ENCODE assay signal across 19 cellular contexts in the genomic region with DNA sequence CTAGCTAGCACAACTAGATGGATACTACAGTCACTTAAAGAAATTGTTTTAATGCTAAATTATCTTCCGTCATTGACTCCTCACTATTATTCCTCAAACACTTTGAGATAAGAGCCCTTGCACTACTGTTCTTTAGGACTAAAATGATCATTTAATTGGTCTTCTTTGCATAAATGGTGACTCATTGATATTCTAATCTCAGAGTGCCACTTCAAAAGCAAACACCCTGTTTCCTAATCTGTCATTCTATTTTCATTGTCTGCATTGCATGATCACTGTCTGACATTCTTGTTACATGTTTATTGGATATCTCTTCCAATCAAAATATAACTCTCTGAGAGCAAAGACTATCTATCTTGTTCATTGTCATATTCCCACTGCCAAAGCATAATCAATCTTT.
DNase-seq lines count a peak whose midpoint lies in the region; ATAC-seq, FAIRE-seq and TF ChIP-seq lines count a peak whose summit lies in the region.
"Had no signal": no experiment of that assay in that cellular context is flagged by ENCODE, and none has a peak within 500 bp of the region (broad histone marks: within the 10 kb centered on the region; RNA-seq: fewer than 3 reads in every experiment).

No MANE protein-coding gene starts in this region.

- peaks cover 5% of the 10 kb centered on the region for H3K36me3 Mint-ChIP-seq in activated T-helper 17 cell treated with anti-CD3 and anti-CD28 coated beads, Interleukin-2, amount 50 U/mL, for 72 hours (ENCODE audit: low read depth)

- H3K27me3 Mint-ChIP-seq in activated T-helper 17 cell treated with anti-CD3 and anti-CD28 coated beads, Interleukin-2, amount 50 U/mL, for 72 hours = no peaks in the 10 kb centered on the region
- H3K27me3 Mint-ChIP-seq: CD4-positive, alpha-beta memory T cell had no signal

- no peaks in the 10 kb centered on the region for H3K4me1 Mint-ChIP-seq in activated T-helper 17 cell treated with anti-CD3 and anti-CD28 coated beads, Interleukin-2, amount 50 U/mL, for 72 hours
- H3K4me1 Mint-ChIP-seq: CD4-positive, alpha-beta memory T cell had no signal

- no peak overlapping the region for H3K27ac Mint-ChIP-seq in activated T-helper 17 cell treated with anti-CD3 and anti-CD28 coated beads, Interleukin-2, amount 50 U/mL, for 72 hours
- H3K27ac Mint-ChIP-seq: CD4-positive, alpha-beta memory T cell had no signal

- TF ChIP-seq CTCF in A549 (IDR thresholded peaks at IDR 0.05) = no peak
- no peak for TF ChIP-seq CTCF in A673 (conservative IDR thresholded peaks at IDR 0.05; ENCODE audit: low read depth, low read length)

- no peak overlapping the region for H3K4me2 ChIP-seq in A549

- CTCF ChIA-PET in A549 (lab: Yijun Ruan, JAX) (no interaction called here), A673 (lab: Charles Lee) (interaction anchor here (1.0 kb wide), 1 partner anchor 94 kb away, joined by 3 read pairs; no protein-coding TSS in a partner anchor)

- 98% methylated on average over 1 of the region's 1 CpG for WGBS in A549 (ENCODE audit: missing lambda C conversion rate)

- H3K4me3 ChIP-seq in A549 = no peak overlapping the region
- peak overlapping the region; percentile 45 for H3K4me3 ChIP-seq in A673 (ENCODE audit: low read depth, low read length, poor library complexity, severe bottlenecking)
- H3K4me3 ChIP-seq in SK-N-MC = peak overlapping the region; percentile 68
- H3K4me3 ChIP-seq: HAP-1 had no signal

- FAIRE-seq in A549 (lab: Jason Lieb, UNC) = no peak
- FAIRE-seq: A204.1, GM12891, GM18507 had no signal

- H3K4me3 Mint-ChIP-seq in activated T-helper 17 cell treated with anti-CD3 and anti-CD28 coated beads, Interleukin-2, amount 50 U/mL, for 72 hours = no peak overlapping the region
- H3K4me3 Mint-ChIP-seq: CD4-positive, alpha-beta memory T cell had no signal

- H3K9me3 ChIP-seq in A549 (no peaks in the 10 kb centered on the region), A673 (ENCODE audit: low read depth, low read length, poor library complexity, severe bottlenecking) (no peaks in the 10 kb centered on the region), SK-N-MC (ENCODE audit: low read depth, low read length) (no peaks in the 10 kb centered on the region)
- H3K9me3 ChIP-seq: HAP-1 had no signal

- no TSS peak for BruUV-seq in A673 (replicated peaks; lab: Mats Ljungman, UMichigan)

- H3K9ac ChIP-seq in SK-N-MC (ENCODE audit: insufficient read length) = peak overlapping the region; percentile 69

- peaks cover 3% of the 10 kb centered on the region; the same call in 2 of the 3 replicates for H3K4me1 ChIP-seq in A549
- H3K4me1 ChIP-seq in A673 (ENCODE audit: insufficient read depth, low read length, poor library complexity, severe bottlenecking) = peaks cover 39% of the 10 kb centered on the region

- H3K36me3 ChIP-seq in A673 (ENCODE audit: insufficient read depth, low read length, poor library complexity, severe bottlenecking) = peaks cover 24% of the 10 kb centered on the region
- H3K36me3 ChIP-seq in SK-N-MC (ENCODE audit: insufficient read depth, low read length) = no peaks in the 10 kb centered on the region; the same call in 1 of the 2 replicates
- H3K36me3 ChIP-seq: HAP-1 had no signal

- TF ChIP-seq RAD21 in A549 (conservative IDR thresholded peaks at IDR 0.05 in 1 of 2, IDR thresholded peaks at IDR 0.05 in 1 of 2) = no peak

- DNase-seq in NCI-H748 (lab: John Stamatoyannopoulos, UW; ENCODE audit: unreplicated experiment) (peak; percentile 15), NCI-H748 treated with DMSO at 0.1 percent for 48 hours (lab: John Stamatoyannopoulos, UW) (no peak), A549 (ENCODE audit: low read depth in 1 of 2, low spot score in 1 of 2) (no peak), A673 (ENCODE audit: low spot score) (peak; percentile 95), SK-N-MC (ENCODE audit: low read depth, low spot score) (peak; percentile 97)
- no peak for DNase-seq in stimulated activated CD4-positive, alpha-beta T cell treated with anti-CD3 and anti-CD28 coated beads, Interleukin-15, amount 100 ng/mL, for 24 hours
- DNase-seq: C1 segment of cervical spinal cord; Calu3; CD4-positive, alpha-beta memory T cell; COR-L47; DMS53; DMS79 treated with DMSO at 0.1 percent for 48 hours; GF-D8; GOT3 had no signal

- ATAC-seq in A549 = no peak
- no peak for ATAC-seq in activated T-helper 17 cell treated with anti-CD3 and anti-CD28 coated beads, Interleukin-2, amount 50 U/mL, for 72 hours (replicated peaks)

- POLR2A ChIA-PET in A549 (lab: Yijun Ruan, JAX) (no interaction called here), A673 (lab: Charles Lee; ENCODE audit: low non-redundant PET) (interaction anchor here (0.6 kb wide), 1 partner anchor 16 kb away, joined by 5 read pairs; no protein-coding TSS in a partner anchor)

- TF ChIP-seq POLR2A in A549 (IDR thresholded peaks at IDR 0.05; ENCODE audit: low read length) = no peak

- intact Hi-C loops in A673 (cut with micrococcal nuclease; ENCODE audit: unreplicated experiment) = loop anchor here (1.0 to 10.0 kb wide), 4 partner anchors 67 to 365 kb away; a partner anchor contains a TSS

- no peaks in the 10 kb centered on the region for H3K9me3 Mint-ChIP-seq in activated T-helper 17 cell treated with anti-CD3 and anti-CD28 coated beads, Interleukin-2, amount 50 U/mL, for 72 hours
- H3K9me3 Mint-ChIP-seq: CD4-positive, alpha-beta memory T cell had no signal

- no peaks in the 10 kb centered on the region for H3K27me3 ChIP-seq in A673 (replicated peaks; ENCODE audit: insufficient read depth, low read depth, low read length, poor library complexity)

- TF ChIP-seq EP300 in A549 (IDR thresholded peaks at IDR 0.05) = no peak

- H3K27ac ChIP-seq in A549 = no peak overlapping the region
- H3K27ac ChIP-seq in A673 (ENCODE audit: low read depth, low read length, poor library complexity, severe bottlenecking) = peak overlapping the region; percentile 99
- H3K27ac ChIP-seq in SK-N-MC = peak overlapping the region; percentile 100

TF ChIP-seq in A549, 52 proteins besides CTCF, POLR2A, EP300 and RAD21:
- TF ChIP-seq RCOR1 (IDR thresholded peaks at IDR 0.05; ENCODE audit: low read depth, low read length) (no peak), FOSL2 (IDR thresholded peaks at IDR 0.05) (no peak), FOSL2 (CRISPR knock-in tag; IDR thresholded peaks at IDR 0.05) (peak; percentile 20), CEBPB (IDR thresholded peaks at IDR 0.05) (no peak), FOSB (CRISPR knock-in tag; IDR thresholded peaks at IDR 0.05) (no peak)

Comparison
In these comparisons a context has a peak if more than half of its experiments do, and no peak if none do; other contexts are left out.
1. DNase-seq: peak in NCI-H748 (single experiment), A673 (single experiment) and SK-N-MC (single experiment); none in NCI-H748 treated with DMSO at 0.1 percent for 48 hours (single experiment), A549 (0 of 2) and stimulated activated CD4-positive, alpha-beta T cell treated with anti-CD3 and anti-CD28 coated beads, Interleukin-15, amount 100 ng/mL, for 24 hours (single experiment).
2. H3K27ac ChIP-seq: peak in A673 (single experiment) and SK-N-MC (single experiment); none in A549 (0 of 2).